ENCODE assay signal across 1 cellular context in genomic region chr10:87547734-87548311, GRCh38.
TF ChIP-seq lines count a peak whose summit lies in the region.

No MANE protein-coding gene starts in this region.

TF ChIP-seq in WTC11, 78 proteins besides CTCF, POLR2A, EP300 and RAD21 (continued from another document):
- TF ChIP-seq ARID4B (CRISPR knock-in tag; IDR thresholded peaks at IDR 0.05; ENCODE audit: borderline replicate concordance) (no peak), ZNF281 (CRISPR knock-in tag; IDR thresholded peaks at IDR 0.05) (no peak), MAX (CRISPR knock-in tag; IDR thresholded peaks at IDR 0.05) (no peak), ZNF416 (CRISPR knock-in tag; IDR thresholded peaks at IDR 0.05) (no peak), FOXK1 (CRISPR knock-in tag; IDR thresholded peaks at IDR 0.05) (no peak), TP53 (CRISPR knock-in tag; IDR thresholded peaks at IDR 0.05) (no peak), ZNF317 (CRISPR knock-in tag; IDR thresholded peaks at IDR 0.05; ENCODE audit: borderline replicate concordance, low read depth) (no peak), NR2C2 (CRISPR knock-in tag; IDR thresholded peaks at IDR 0.05) (no peak), STAT6 (CRISPR knock-in tag; conservative IDR thresholded peaks at IDR 0.05; ENCODE audit: low read depth) (no peak), EMX1 (CRISPR knock-in tag; IDR thresholded peaks at IDR 0.05) (no peak), JAZF1 (CRISPR knock-in tag; IDR thresholded peaks at IDR 0.05) (no peak)
